1 cellular context compared by ENCODE assay signal in the genomic region with DNA sequence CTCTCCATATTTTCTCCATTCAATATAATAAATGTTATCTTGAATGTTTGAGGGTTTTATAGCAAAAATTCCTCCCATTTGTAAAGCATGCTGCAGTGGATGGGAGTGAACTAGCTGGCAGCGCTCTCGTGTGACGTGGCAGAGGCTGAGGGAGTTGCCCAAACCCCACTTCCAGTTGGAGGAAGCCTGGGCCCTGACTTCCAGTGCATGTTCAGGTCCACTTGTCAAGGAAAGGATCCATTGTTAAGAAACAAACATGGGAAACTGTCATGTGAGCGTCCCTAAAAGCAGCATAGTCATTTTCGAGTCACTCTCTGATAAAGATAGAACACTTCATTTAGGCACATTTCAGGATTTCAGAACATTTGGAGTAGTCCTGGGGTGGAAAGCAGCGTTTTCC.
TF ChIP-seq lines count a peak whose summit lies in the region.

No MANE protein-coding gene starts in this region.

TF ChIP-seq in WTC11, 78 proteins besides CTCF, POLR2A, EP300 and RAD21 (continued from another document):
- TF ChIP-seq, protein P1, sequence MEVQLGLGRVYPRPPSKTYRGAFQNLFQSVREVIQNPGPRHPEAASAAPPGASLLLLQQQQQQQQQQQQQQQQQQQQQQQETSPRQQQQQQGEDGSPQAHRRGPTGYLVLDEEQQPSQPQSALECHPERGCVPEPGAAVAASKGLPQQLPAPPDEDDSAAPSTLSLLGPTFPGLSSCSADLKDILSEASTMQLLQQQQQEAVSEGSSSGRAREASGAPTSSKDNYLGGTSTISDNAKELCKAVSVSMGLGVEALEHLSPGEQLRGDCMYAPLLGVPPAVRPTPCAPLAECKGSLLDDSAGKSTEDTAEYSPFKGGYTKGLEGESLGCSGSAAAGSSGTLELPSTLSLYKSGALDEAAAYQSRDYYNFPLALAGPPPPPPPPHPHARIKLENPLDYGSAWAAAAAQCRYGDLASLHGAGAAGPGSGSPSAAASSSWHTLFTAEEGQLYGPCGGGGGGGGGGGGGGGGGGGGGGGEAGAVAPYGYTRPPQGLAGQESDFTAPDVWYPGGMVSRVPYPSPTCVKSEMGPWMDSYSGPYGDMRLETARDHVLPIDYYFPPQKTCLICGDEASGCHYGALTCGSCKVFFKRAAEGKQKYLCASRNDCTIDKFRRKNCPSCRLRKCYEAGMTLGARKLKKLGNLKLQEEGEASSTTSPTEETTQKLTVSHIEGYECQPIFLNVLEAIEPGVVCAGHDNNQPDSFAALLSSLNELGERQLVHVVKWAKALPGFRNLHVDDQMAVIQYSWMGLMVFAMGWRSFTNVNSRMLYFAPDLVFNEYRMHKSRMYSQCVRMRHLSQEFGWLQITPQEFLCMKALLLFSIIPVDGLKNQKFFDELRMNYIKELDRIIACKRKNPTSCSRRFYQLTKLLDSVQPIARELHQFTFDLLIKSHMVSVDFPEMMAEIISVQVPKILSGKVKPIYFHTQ (CRISPR knock-in tag; IDR thresholded peaks at IDR 0.05) = no peak
- TF ChIP-seq SP1 (CRISPR knock-in tag; conservative IDR thresholded peaks at IDR 0.05) (no peak), TEAD1 (CRISPR knock-in tag; IDR thresholded peaks at IDR 0.05) (no peak), NR1H2 (CRISPR knock-in tag; IDR thresholded peaks at IDR 0.05) (no peak), NFATC4 (CRISPR knock-in tag; IDR thresholded peaks at IDR 0.05) (no peak)
